In the genomic region with DNA sequence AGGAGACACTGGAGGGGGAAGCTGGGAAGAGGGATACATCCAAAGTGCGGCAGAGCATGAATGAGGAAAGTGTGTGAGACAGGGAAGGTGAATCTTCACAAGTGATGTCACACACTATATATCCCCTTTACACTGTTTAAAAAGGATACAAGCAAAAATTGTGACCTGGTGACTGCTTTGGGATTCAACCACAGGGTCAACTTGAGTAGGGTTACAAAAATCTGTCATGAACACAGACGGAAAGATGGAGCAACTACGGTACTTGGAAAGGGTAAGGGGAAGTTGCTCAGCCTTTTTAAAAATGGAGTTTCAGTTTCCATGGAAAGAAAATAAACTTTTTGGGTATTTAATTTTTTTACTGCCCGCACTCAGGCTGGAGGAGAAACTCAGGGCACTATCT, we compare ENCODE assay signal across 15 cellular contexts.
"Had no signal": no experiment of that assay in that cellular context is flagged by ENCODE, and none has a peak within 500 bp of the region (broad histone marks: within the 10 kb centered on the region; RNA-seq: fewer than 3 reads in every experiment).

No MANE protein-coding gene starts in this region.

- H3K27ac ChIP-seq: suprapubic skin had no signal

- H3K27ac Mint-ChIP-seq: activated naive CD8-positive, alpha-beta T cell; memory B cell; natural killer cell treated with Interleukin-12 subunit alpha and Interleukin-12 subunit beta and Interleukin-15 and Interleukin-18, amount 100 ng/mL, for 72 hours had no signal

- H3K4me3 ChIP-seq: heart left ventricle, suprapubic skin, upper lobe of left lung had no signal

- H3K9me3 ChIP-seq: heart left ventricle, suprapubic skin, upper lobe of left lung had no signal

- H3K27me3 Mint-ChIP-seq: activated naive CD8-positive, alpha-beta T cell; natural killer cell treated with Interleukin-12 subunit alpha and Interleukin-12 subunit beta and Interleukin-15 and Interleukin-18, amount 100 ng/mL, for 72 hours; T-helper 17 cell had no signal

- H3K4me1 Mint-ChIP-seq: memory B cell had no signal

- DNase-seq: activated CD4-positive, alpha-beta T cell treated with anti-CD3 and anti-CD28 coated beads, Interleukin-2, amount 50 U/mL, for 1 hour; activated gamma-delta T cell; activated T-cell treated with anti-CD3 and anti-CD28 coated beads, Interleukin-2, amount 50 U/mL, for 48 hours; aorta; foreskin melanocyte; heart left ventricle; stimulated activated CD4-positive, alpha-beta T cell treated with anti-CD3 and anti-CD28 coated beads, Interleukin-2, amount 100 ng/mL, for 24 hours; stimulated activated naive CD4-positive, alpha-beta T cell; T-helper 17 cell; upper lobe of left lung had no signal

- H3K9me3 Mint-ChIP-seq: memory B cell; natural killer cell treated with Interleukin-12 subunit alpha and Interleukin-12 subunit beta and Interleukin-15 and Interleukin-18, amount 100 ng/mL, for 72 hours had no signal

- H3K27me3 ChIP-seq: heart left ventricle, suprapubic skin, upper lobe of left lung had no signal

- H3K36me3 ChIP-seq: heart left ventricle, suprapubic skin, upper lobe of left lung had no signal

- H3K36me3 Mint-ChIP-seq: activated naive CD8-positive, alpha-beta T cell; memory B cell; natural killer cell treated with Interleukin-12 subunit alpha and Interleukin-12 subunit beta and Interleukin-15 and Interleukin-18, amount 100 ng/mL, for 72 hours had no signal

- H3K4me3 Mint-ChIP-seq: activated naive CD8-positive, alpha-beta T cell; memory B cell; natural killer cell treated with Interleukin-12 subunit alpha and Interleukin-12 subunit beta and Interleukin-15 and Interleukin-18, amount 100 ng/mL, for 72 hours; T-helper 17 cell had no signal

- ATAC-seq: heart left ventricle; natural killer cell treated with Interleukin-12 subunit alpha and Interleukin-12 subunit beta and Interleukin-15 and Interleukin-18, amount 100 ng/mL, for 72 hours; sciatic nerve; T-helper 17 cell had no signal
